Comparison of ENCODE assay signal across 15 cellular contexts in genomic region chr5:176166427-176166826, GRCh38.
DNase-seq lines count a peak whose midpoint lies in the region; ATAC-seq, FAIRE-seq and TF ChIP-seq lines count a peak whose summit lies in the region.
"Had no signal": no experiment of that assay in that cellular context is flagged by ENCODE, and none has a peak within 500 bp of the region (broad histone marks: within the 10 kb centered on the region; RNA-seq: fewer than 3 reads in every experiment).

No MANE protein-coding gene starts in this region.

- no peak for TF ChIP-seq CTCF in A673 (conservative IDR thresholded peaks at IDR 0.05; ENCODE audit: low read depth, low read length)
- no peak for TF ChIP-seq CTCF in MM.1S (IDR thresholded peaks at IDR 0.05; ENCODE audit: low read length)

- no peak overlapping the region for H3K9ac ChIP-seq in MM.1S (ENCODE audit: low read length)

- intact Hi-C loops in A673 (cut with micrococcal nuclease; ENCODE audit: unreplicated experiment) = no loop called here
- intact Hi-C loops in activated CD4-positive, alpha-beta T cell treated with anti-CD3 and anti-CD28 coated beads for 36 hours (cut with DNase I, micrococcal nuclease) = no loop called here

- H3K36me3 ChIP-seq in A673 (ENCODE audit: insufficient read depth, low read length, poor library complexity, severe bottlenecking) (no peaks in the 10 kb centered on the region), MM.1S (replicated peaks; ENCODE audit: insufficient read depth, low read length) (no peaks in the 10 kb centered on the region)

- in situ Hi-C loops in Caki2 (cut with HindIII; ENCODE audit: low pct_unique_long_range_greater_than_20kb, low sequenced_read_pairs) = no loop called here

- no peaks in the 10 kb centered on the region for H3K4me1 ChIP-seq in A673 (ENCODE audit: insufficient read depth, low read length, poor library complexity, severe bottlenecking)
- H3K4me1 ChIP-seq in MM.1S (ENCODE audit: low read length) = peaks cover 16% of the 10 kb centered on the region

- H3K27ac Mint-ChIP-seq in activated CD4-positive, alpha-beta T cell treated with anti-CD3 and anti-CD28 coated beads for 36 hours = no peak overlapping the region
- H3K27ac Mint-ChIP-seq: CD4-positive, alpha-beta T cell; T-helper 17 cell had no signal

- no peak overlapping the region for H2AFZ ChIP-seq in MM.1S (ENCODE audit: low read length)

- no peak overlapping the region for H3K4me3 Mint-ChIP-seq in activated CD4-positive, alpha-beta T cell treated with anti-CD3 and anti-CD28 coated beads for 36 hours
- H3K4me3 Mint-ChIP-seq: CD4-positive, alpha-beta T cell; T-helper 17 cell had no signal

- H3K79me2 ChIP-seq in MM.1S (ENCODE audit: low read length) = no peaks in the 10 kb centered on the region

- no peaks in the 10 kb centered on the region for H3K9me2 ChIP-seq in MM.1S (replicated peaks; ENCODE audit: insufficient read depth, low read length)

- DNase-seq in Caki2 (ENCODE audit: low read depth) (peak; percentile 42), HCEC 1CT (peak; percentile 38), RCC 7860 (ENCODE audit: low spot score) (peak; percentile 20), A673 (ENCODE audit: low spot score) (no peak), MM.1S (no peak), SHP77 treated with DMSO at 0.1 percent for 48 hours (lab: John Stamatoyannopoulos, UW) (no peak)
- DNase-seq in activated CD4-positive, alpha-beta T cell treated with anti-CD3 and anti-CD28 coated beads for 36 hours = no peak
- DNase-seq: CD4-positive, alpha-beta T cell; GOT3; NCI-H1092 treated with DMSO at 0.1 percent for 48 hours; NCI-H187; NCI-H2171; T-helper 17 cell had no signal

- H3K9me3 ChIP-seq in A673 (ENCODE audit: low read depth, low read length, poor library complexity, severe bottlenecking) (no peaks in the 10 kb centered on the region), MM.1S (replicated peaks; ENCODE audit: insufficient read depth, low read length) (no peaks in the 10 kb centered on the region)

- peaks cover 6% of the 10 kb centered on the region; the same call in 1 of the 2 replicates for H3F3A ChIP-seq in MM.1S (ENCODE audit: insufficient read depth, low read length)

- ATAC-seq in activated CD4-positive, alpha-beta T cell treated with anti-CD3 and anti-CD28 coated beads for 36 hours = no peak
- ATAC-seq: T-helper 17 cell had no signal

- H4K20me1 ChIP-seq in MM.1S (ENCODE audit: insufficient read depth, low read length) = no peaks in the 10 kb centered on the region

- POLR2A ChIA-PET in A673 (lab: Charles Lee; ENCODE audit: low non-redundant PET) = no interaction called here
- POLR2A ChIA-PET in activated CD4-positive, alpha-beta T cell treated with anti-CD3 and anti-CD28 coated beads for 36 hours (lab: Charles Lee) = no interaction called here

- no peaks in the 10 kb centered on the region for H3K36me3 Mint-ChIP-seq in activated CD4-positive, alpha-beta T cell treated with anti-CD3 and anti-CD28 coated beads for 36 hours (ENCODE audit: low read depth)

- peaks cover 49% of the 10 kb centered on the region for H3K27me3 ChIP-seq in A673 (replicated peaks; ENCODE audit: insufficient read depth, low read depth, low read length, poor library complexity)
- H3K27me3 ChIP-seq in MM.1S (replicated peaks; ENCODE audit: insufficient read depth, low read length) = no peaks in the 10 kb centered on the region

- CTCF ChIA-PET in A673 (lab: Charles Lee) = no interaction called here
- CTCF ChIA-PET in activated CD4-positive, alpha-beta T cell treated with anti-CD3 and anti-CD28 coated beads for 36 hours (lab: Charles Lee) = no interaction called here

- H3K4me2 ChIP-seq in MM.1S (ENCODE audit: low read depth, low read length) = no peak overlapping the region

- H3K27ac ChIP-seq in A673 (ENCODE audit: low read depth, low read length, poor library complexity, severe bottlenecking) (no peak overlapping the region), MM.1S (ENCODE audit: low read length) (no peak overlapping the region)

- H3K27me3 Mint-ChIP-seq in activated CD4-positive, alpha-beta T cell treated with anti-CD3 and anti-CD28 coated beads for 36 hours = peaks cover 15% of the 10 kb centered on the region

- H3K4me3 ChIP-seq in A673 (ENCODE audit: low read depth, low read length, poor library complexity, severe bottlenecking) = no peak overlapping the region
- no peak overlapping the region for H3K4me3 ChIP-seq in MM.1S (ENCODE audit: low read length)

- BruUV-seq in A673 (replicated peaks; lab: Mats Ljungman, UMichigan) = no TSS peak

- FAIRE-seq in RCC 7860 (lab: Jason Lieb, UNC) = no peak
- FAIRE-seq in endometrium (lab: Jason Lieb, UNC) = peak; percentile 69
- FAIRE-seq: D721Med had no signal

- no peaks in the 10 kb centered on the region for H3K4me1 Mint-ChIP-seq in activated CD4-positive, alpha-beta T cell treated with anti-CD3 and anti-CD28 coated beads for 36 hours

- H3K9me3 Mint-ChIP-seq in activated CD4-positive, alpha-beta T cell treated with anti-CD3 and anti-CD28 coated beads for 36 hours (ENCODE audit: low read depth) = no peaks in the 10 kb centered on the region
- H3K9me3 Mint-ChIP-seq: CD4-positive, alpha-beta T cell had no signal

Comparison
In these comparisons a context has a peak if more than half of its experiments do, and no peak if none do; other contexts are left out.
1. DNase-seq: peak in Caki2 (single experiment), HCEC 1CT (single experiment) and RCC 7860 (single experiment); none in A673 (single experiment), MM.1S (single experiment), activated CD4-positive, alpha-beta T cell treated with anti-CD3 and anti-CD28 coated beads for 36 hours (single experiment) and SHP77 treated with DMSO at 0.1 percent for 48 hours (single experiment).